ENCODE assay signal across 1 cellular context in the genomic region with DNA sequence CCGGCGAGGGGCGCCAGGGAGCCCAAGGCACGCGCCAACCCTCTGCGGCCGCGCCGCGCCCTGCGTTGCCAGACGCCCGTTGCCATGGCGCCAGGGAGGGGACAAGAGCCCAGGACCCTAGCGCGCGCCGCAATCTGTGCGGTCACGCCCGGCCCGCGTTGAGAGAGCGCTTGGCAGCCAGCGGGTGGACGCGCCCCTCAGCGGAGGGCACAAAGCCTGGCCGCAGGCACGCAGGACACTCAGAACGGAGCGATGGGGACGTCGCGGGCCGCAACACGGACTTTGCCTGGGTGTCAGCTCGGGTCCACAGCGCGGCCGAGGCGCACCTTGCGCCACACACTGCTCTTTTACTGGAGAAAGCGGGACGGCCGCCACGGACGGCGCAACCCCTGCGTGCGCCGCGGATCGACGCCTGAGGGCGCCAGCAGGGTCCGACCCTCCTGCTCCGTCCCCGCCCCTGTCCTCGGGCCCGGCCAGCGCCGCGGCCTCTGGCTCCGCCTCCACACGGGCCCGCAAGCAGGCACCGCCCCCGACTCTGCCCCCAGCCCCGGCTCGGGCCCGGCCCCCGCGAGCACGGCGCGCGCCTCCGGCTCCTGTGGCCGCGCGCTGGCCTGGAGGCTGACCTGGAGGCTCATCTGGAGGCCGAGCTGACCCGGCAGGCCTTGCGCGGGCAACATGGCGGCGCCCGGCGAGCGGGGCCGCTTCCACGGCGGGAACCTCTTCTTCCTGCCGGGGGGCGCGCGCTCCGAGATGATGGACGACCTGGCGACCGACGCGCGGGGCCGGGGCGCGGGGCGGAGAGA.
TF ChIP-seq lines count a peak whose summit lies in the region.

A gene (plus strand): TSS at position 650 of the 803 bp plus-strand sequence. CDS start 26 bp downstream, at position 676.

TF ChIP-seq in K562, 482 proteins besides CTCF, POLR2A, EP300 and RAD21 (continued from another document and continues in another):
- TF ChIP-seq HDAC8 (tag; IDR thresholded peaks at IDR 0.05), result 0 out of 2 replicates have a peak, but pooled peaks have one; percentile 23
- TF ChIP-seq, protein P1, sequence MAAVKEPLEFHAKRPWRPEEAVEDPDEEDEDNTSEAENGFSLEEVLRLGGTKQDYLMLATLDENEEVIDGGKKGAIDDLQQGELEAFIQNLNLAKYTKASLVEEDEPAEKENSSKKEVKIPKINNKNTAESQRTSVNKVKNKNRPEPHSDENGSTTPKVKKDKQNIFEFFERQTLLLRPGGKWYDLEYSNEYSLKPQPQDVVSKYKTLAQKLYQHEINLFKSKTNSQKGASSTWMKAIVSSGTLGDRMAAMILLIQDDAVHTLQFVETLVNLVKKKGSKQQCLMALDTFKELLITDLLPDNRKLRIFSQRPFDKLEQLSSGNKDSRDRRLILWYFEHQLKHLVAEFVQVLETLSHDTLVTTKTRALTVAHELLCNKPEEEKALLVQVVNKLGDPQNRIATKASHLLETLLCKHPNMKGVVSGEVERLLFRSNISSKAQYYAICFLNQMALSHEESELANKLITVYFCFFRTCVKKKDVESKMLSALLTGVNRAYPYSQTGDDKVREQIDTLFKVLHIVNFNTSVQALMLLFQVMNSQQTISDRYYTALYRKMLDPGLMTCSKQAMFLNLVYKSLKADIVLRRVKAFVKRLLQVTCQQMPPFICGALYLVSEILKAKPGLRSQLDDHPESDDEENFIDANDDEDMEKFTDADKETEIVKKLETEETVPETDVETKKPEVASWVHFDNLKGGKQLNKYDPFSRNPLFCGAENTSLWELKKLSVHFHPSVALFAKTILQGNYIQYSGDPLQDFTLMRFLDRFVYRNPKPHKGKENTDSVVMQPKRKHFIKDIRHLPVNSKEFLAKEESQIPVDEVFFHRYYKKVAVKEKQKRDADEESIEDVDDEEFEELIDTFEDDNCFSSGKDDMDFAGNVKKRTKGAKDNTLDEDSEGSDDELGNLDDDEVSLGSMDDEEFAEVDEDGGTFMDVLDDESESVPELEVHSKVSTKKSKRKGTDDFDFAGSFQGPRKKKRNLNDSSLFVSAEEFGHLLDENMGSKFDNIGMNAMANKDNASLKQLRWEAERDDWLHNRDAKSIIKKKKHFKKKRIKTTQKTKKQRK (IDR thresholded peaks at IDR 0.05; ENCODE audit: borderline replicate concordance, low read depth, low read length), result no peak
- 0 out of 2 replicates have a peak, but pooled peaks have one; percentile 25 for TF ChIP-seq TEAD4 (IDR thresholded peaks at IDR 0.05; ENCODE audit: low read length)
- no peak for TF ChIP-seq TEAD4 (CRISPR knock-in tag; IDR thresholded peaks at IDR 0.05; ENCODE audit: borderline replicate concordance)
- peak; percentile 87 for TF ChIP-seq U2AF1 (optimal IDR thresholded peaks at IDR 0.05; ENCODE audit: low read depth, low read length)
- TF ChIP-seq MYNN (IDR thresholded peaks at IDR 0.05), result peak; percentile 97; the same call in 1 of the 2 replicates
- TF ChIP-seq MYNN (CRISPR knock-in tag; IDR thresholded peaks at IDR 0.05), result peak; percentile 91
- TF ChIP-seq TAF9B (IDR thresholded peaks at IDR 0.05; ENCODE audit: partially characterized antibody), result no peak
- no peak for TF ChIP-seq ZNF316 (IDR thresholded peaks at IDR 0.05)
- TF ChIP-seq ZFP30 (CRISPR knock-in tag; IDR thresholded peaks at IDR 0.05; ENCODE audit: borderline replicate concordance), result no peak
- TF ChIP-seq, protein P2, sequence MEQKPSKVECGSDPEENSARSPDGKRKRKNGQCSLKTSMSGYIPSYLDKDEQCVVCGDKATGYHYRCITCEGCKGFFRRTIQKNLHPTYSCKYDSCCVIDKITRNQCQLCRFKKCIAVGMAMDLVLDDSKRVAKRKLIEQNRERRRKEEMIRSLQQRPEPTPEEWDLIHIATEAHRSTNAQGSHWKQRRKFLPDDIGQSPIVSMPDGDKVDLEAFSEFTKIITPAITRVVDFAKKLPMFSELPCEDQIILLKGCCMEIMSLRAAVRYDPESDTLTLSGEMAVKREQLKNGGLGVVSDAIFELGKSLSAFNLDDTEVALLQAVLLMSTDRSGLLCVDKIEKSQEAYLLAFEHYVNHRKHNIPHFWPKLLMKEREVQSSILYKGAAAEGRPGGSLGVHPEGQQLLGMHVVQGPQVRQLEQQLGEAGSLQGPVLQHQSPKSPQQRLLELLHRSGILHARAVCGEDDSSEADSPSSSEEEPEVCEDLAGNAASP (IDR thresholded peaks at IDR 0.05), result no peak
- no peak for TF ChIP-seq KHSRP (IDR thresholded peaks at IDR 0.05)
- TF ChIP-seq ZNF507 (tag; conservative IDR thresholded peaks at IDR 0.05), result no peak
- no peak for TF ChIP-seq XRCC4 (IDR thresholded peaks at IDR 0.05; ENCODE audit: extremely low read depth, insufficient read depth, insufficient read length)
- TF ChIP-seq MTA1 (IDR thresholded peaks at IDR 0.05; ENCODE audit: borderline replicate concordance), result no peak
- no peak for TF ChIP-seq NCOA1 (IDR thresholded peaks at IDR 0.05; ENCODE audit: low read depth)
- TF ChIP-seq FOXJ2 (tag; IDR thresholded peaks at IDR 0.05), result peak; percentile 82
- no peak for TF ChIP-seq SMC3 (conservative IDR thresholded peaks at IDR 0.05; ENCODE audit: insufficient read depth, low read depth, low read length)
- no peak for TF ChIP-seq TSC22D4 (tag; IDR thresholded peaks at IDR 0.05)
- TF ChIP-seq CAMTA2 (CRISPR knock-in tag; conservative IDR thresholded peaks at IDR 0.05), result no peak
- TF ChIP-seq, protein P3, sequence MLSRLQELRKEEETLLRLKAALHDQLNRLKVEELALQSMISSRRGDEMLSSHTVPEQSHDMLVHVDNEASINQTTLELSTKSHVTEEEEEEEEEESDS (CRISPR knock-in tag; IDR thresholded peaks at IDR 0.05), result no peak
- TF ChIP-seq RNF2 (IDR thresholded peaks at IDR 0.05), result no peak
- TF ChIP-seq, protein P4, sequence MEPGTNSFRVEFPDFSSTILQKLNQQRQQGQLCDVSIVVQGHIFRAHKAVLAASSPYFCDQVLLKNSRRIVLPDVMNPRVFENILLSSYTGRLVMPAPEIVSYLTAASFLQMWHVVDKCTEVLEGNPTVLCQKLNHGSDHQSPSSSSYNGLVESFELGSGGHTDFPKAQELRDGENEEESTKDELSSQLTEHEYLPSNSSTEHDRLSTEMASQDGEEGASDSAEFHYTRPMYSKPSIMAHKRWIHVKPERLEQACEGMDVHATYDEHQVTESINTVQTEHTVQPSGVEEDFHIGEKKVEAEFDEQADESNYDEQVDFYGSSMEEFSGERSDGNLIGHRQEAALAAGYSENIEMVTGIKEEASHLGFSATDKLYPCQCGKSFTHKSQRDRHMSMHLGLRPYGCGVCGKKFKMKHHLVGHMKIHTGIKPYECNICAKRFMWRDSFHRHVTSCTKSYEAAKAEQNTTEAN (CRISPR knock-in tag; IDR thresholded peaks at IDR 0.05), result 0 out of 2 replicates have a peak, but pooled peaks have one; percentile 15
- TF ChIP-seq NFIC (IDR thresholded peaks at IDR 0.05), result no peak
- no peak for TF ChIP-seq FOXM1 (IDR thresholded peaks at IDR 0.05; ENCODE audit: low read depth)
- TF ChIP-seq FOXM1 (CRISPR knock-in tag; IDR thresholded peaks at IDR 0.05; ENCODE audit: low read depth), result peak; percentile 89
- no peak for TF ChIP-seq SAFB2 (IDR thresholded peaks at IDR 0.05; ENCODE audit: borderline replicate concordance, low read depth, low read length, severe bottlenecking)
- no peak for TF ChIP-seq CBX2 (IDR thresholded peaks at IDR 0.05; ENCODE audit: insufficient read depth, low read length, poor library complexity, severe bottlenecking)
- TF ChIP-seq HMG20B (CRISPR knock-in tag; IDR thresholded peaks at IDR 0.05), result no peak
- TF ChIP-seq, protein P5, sequence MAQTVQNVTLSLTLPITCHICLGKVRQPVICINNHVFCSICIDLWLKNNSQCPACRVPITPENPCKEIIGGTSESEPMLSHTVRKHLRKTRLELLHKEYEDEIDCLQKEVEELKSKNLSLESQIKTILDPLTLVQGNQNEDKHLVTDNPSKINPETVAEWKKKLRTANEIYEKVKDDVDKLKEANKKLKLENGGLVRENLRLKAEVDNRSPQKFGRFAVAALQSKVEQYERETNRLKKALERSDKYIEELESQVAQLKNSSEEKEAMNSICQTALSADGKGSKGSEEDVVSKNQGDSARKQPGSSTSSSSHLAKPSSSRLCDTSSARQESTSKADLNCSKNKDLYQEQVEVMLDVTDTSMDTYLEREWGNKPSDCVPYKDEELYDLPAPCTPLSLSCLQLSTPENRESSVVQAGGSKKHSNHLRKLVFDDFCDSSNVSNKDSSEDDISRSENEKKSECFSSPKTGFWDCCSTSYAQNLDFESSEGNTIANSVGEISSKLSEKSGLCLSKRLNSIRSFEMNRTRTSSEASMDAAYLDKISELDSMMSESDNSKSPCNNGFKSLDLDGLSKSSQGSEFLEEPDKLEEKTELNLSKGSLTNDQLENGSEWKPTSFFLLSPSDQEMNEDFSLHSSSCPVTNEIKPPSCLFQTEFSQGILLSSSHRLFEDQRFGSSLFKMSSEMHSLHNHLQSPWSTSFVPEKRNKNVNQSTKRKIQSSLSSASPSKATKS (CRISPR knock-in tag; IDR thresholded peaks at IDR 0.05), result no peak
- TF ChIP-seq POLR2B (IDR thresholded peaks at IDR 0.05; ENCODE audit: low read depth, partially characterized antibody), result no peak
- TF ChIP-seq MED1 (CRISPR knock-in tag; IDR thresholded peaks at IDR 0.05; ENCODE audit: borderline replicate concordance), result no peak
- TF ChIP-seq, protein P6, sequence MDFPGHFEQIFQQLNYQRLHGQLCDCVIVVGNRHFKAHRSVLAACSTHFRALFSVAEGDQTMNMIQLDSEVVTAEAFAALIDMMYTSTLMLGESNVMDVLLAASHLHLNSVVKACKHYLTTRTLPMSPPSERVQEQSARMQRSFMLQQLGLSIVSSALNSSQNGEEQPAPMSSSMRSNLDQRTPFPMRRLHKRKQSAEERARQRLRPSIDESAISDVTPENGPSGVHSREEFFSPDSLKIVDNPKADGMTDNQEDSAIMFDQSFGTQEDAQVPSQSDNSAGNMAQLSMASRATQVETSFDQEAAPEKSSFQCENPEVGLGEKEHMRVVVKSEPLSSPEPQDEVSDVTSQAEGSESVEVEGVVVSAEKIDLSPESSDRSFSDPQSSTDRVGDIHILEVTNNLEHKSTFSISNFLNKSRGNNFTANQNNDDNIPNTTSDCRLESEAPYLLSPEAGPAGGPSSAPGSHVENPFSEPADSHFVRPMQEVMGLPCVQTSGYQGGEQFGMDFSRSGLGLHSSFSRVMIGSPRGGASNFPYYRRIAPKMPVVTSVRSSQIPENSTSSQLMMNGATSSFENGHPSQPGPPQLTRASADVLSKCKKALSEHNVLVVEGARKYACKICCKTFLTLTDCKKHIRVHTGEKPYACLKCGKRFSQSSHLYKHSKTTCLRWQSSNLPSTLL (IDR thresholded peaks at IDR 0.05), result no peak
- TF ChIP-seq ZNF174 (CRISPR knock-in tag; IDR thresholded peaks at IDR 0.05), result no peak
- TF ChIP-seq ZNF165 (CRISPR knock-in tag; IDR thresholded peaks at IDR 0.05; ENCODE audit: borderline replicate concordance), result no peak
- no peak for TF ChIP-seq ZNF408 (CRISPR knock-in tag; IDR thresholded peaks at IDR 0.05; ENCODE audit: low read depth)
- 0 out of 2 replicates have a peak, but pooled peaks have one; percentile 11 for TF ChIP-seq BRD4 (IDR thresholded peaks at IDR 0.05)
- no peak for TF ChIP-seq EWSR1 (IDR thresholded peaks at IDR 0.05; ENCODE audit: borderline replicate concordance, low read depth, partially characterized antibody)
- no peak for TF ChIP-seq BDP1 (IDR thresholded peaks at IDR 0.05; ENCODE audit: insufficient read depth, insufficient read length)
- no peak for TF ChIP-seq WHSC1 (IDR thresholded peaks at IDR 0.05; ENCODE audit: low read length)
- TF ChIP-seq, protein P7, sequence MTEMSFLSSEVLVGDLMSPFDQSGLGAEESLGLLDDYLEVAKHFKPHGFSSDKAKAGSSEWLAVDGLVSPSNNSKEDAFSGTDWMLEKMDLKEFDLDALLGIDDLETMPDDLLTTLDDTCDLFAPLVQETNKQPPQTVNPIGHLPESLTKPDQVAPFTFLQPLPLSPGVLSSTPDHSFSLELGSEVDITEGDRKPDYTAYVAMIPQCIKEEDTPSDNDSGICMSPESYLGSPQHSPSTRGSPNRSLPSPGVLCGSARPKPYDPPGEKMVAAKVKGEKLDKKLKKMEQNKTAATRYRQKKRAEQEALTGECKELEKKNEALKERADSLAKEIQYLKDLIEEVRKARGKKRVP (CRISPR knock-in tag; IDR thresholded peaks at IDR 0.05), result no peak
- TF ChIP-seq NCOA6 (IDR thresholded peaks at IDR 0.05), result no peak
- TF ChIP-seq, protein P8, sequence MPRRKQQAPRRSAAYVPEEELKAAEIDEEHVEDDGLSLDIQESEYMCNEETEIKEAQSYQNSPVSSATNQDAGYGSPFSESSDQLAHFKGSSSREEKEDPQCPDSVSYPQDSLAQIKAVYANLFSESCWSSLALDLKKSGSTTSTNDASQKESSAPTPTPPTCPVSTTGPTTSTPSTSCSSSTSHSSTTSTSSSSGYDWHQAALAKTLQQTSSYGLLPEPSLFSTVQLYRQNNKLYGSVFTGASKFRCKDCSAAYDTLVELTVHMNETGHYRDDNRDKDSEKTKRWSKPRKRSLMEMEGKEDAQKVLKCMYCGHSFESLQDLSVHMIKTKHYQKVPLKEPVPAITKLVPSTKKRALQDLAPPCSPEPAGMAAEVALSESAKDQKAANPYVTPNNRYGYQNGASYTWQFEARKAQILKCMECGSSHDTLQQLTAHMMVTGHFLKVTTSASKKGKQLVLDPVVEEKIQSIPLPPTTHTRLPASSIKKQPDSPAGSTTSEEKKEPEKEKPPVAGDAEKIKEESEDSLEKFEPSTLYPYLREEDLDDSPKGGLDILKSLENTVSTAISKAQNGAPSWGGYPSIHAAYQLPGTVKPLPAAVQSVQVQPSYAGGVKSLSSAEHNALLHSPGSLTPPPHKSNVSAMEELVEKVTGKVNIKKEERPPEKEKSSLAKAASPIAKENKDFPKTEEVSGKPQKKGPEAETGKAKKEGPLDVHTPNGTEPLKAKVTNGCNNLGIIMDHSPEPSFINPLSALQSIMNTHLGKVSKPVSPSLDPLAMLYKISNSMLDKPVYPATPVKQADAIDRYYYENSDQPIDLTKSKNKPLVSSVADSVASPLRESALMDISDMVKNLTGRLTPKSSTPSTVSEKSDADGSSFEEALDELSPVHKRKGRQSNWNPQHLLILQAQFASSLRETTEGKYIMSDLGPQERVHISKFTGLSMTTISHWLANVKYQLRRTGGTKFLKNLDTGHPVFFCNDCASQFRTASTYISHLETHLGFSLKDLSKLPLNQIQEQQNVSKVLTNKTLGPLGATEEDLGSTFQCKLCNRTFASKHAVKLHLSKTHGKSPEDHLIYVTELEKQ (CRISPR knock-in tag; IDR thresholded peaks at IDR 0.05), result no peak
- TF ChIP-seq, protein P9, sequence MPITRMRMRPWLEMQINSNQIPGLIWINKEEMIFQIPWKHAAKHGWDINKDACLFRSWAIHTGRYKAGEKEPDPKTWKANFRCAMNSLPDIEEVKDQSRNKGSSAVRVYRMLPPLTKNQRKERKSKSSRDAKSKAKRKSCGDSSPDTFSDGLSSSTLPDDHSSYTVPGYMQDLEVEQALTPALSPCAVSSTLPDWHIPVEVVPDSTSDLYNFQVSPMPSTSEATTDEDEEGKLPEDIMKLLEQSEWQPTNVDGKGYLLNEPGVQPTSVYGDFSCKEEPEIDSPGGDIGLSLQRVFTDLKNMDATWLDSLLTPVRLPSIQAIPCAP (CRISPR knock-in tag; IDR thresholded peaks at IDR 0.05; ENCODE audit: borderline replicate concordance), result no peak
- TF ChIP-seq, protein P10, sequence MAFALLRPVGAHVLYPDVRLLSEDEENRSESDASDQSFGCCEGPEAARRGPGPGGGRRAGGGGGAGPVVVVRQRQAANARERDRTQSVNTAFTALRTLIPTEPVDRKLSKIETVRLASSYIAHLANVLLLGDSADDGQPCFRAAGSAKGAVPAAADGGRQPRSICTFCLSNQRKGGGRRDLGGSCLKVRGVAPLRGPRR (CRISPR knock-in tag; IDR thresholded peaks at IDR 0.05), result no peak
- no peak for TF ChIP-seq KLF10 (CRISPR knock-in tag; IDR thresholded peaks at IDR 0.05)
- TF ChIP-seq ZSCAN32 (CRISPR knock-in tag; IDR thresholded peaks at IDR 0.05), result no peak
- no peak for TF ChIP-seq ZSCAN29 (IDR thresholded peaks at IDR 0.05)
- peak; percentile 94 for TF ChIP-seq ZNF644 (tag; IDR thresholded peaks at IDR 0.05; ENCODE audit: low read depth)
- TF ChIP-seq KDM1A (IDR thresholded peaks at IDR 0.05), result peak; percentile 77 to 84
- no peak for TF ChIP-seq HDAC6 (IDR thresholded peaks at IDR 0.05; ENCODE audit: low read depth, low read length)
